In genomic region chr5:105034335-105034734, GRCh38 we compare ENCODE assay signal across 17 cellular contexts.
"Had no signal": no experiment of that assay in that cellular context is flagged by ENCODE, and none has a peak within 500 bp of the region (broad histone marks: within the 10 kb centered on the region; RNA-seq: fewer than 3 reads in every experiment).

No MANE protein-coding gene starts in this region.

- H3K36me3 Mint-ChIP-seq: memory B cell had no signal

- H3K4me3 ChIP-seq: tibial nerve, uterus had no signal

- ATAC-seq: activated T-cell treated with anti-CD3 and anti-CD28 coated beads, Interleukin-2, amount 50 U/mL, for 72 hours; left ventricle myocardium superior; naive thymus-derived CD8-positive, alpha-beta T cell; right cardiac atrium had no signal

- DNase-seq: activated CD4-positive, alpha-beta T cell treated with anti-CD3 and anti-CD28 coated beads, Interleukin-2, amount 10 ng/mL, durations not matched to agents 7 days and 5 days; activated CD8-positive, alpha-beta memory T cell treated with anti-CD3 and anti-CD28 coated beads, Interleukin-2, amount 50 U/mL, for 48 hours; activated naive CD8-positive, alpha-beta T cell treated with anti-CD3 and anti-CD28 coated beads for 36 hours; activated T-cell treated with anti-CD3 and anti-CD28 coated beads, Interleukin-2, amount 50 U/mL, for 72 hours; anterior cingulate cortex; cerebellar nuclear complex; endodermal cell; kidney glomerular epithelial cell; left ventricle myocardium superior; naive thymus-derived CD8-positive, alpha-beta T cell; right cardiac atrium; small intestine; stimulated activated CD4-positive, alpha-beta T cell treated with anti-CD3 and anti-CD28 coated beads, Interleukin-4, amount 100 ng/mL, for 24 hours; stimulated activated naive CD4-positive, alpha-beta T cell; uterus had no signal

- H3K27me3 ChIP-seq: tibial nerve, uterus had no signal

- H3K27ac ChIP-seq: tibial nerve, uterus had no signal

- H3K36me3 ChIP-seq: tibial nerve, uterus had no signal

- H3K27me3 Mint-ChIP-seq: activated CD4-positive, alpha-beta T cell treated with anti-CD3 and anti-CD28 coated beads, Interleukin-2, amount 10 ng/mL, durations not matched to agents 7 days and 5 days; activated naive CD8-positive, alpha-beta T cell treated with anti-CD3 and anti-CD28 coated beads for 36 hours; memory B cell; naive thymus-derived CD8-positive, alpha-beta T cell had no signal

- H3K9me3 ChIP-seq: tibial nerve, uterus had no signal

- H3K27ac Mint-ChIP-seq: activated CD4-positive, alpha-beta T cell treated with anti-CD3 and anti-CD28 coated beads, Interleukin-2, amount 10 ng/mL, durations not matched to agents 7 days and 5 days; activated naive CD8-positive, alpha-beta T cell treated with anti-CD3 and anti-CD28 coated beads for 36 hours; endodermal cell; memory B cell; naive thymus-derived CD8-positive, alpha-beta T cell had no signal

- H3K4me1 ChIP-seq: tibial nerve, uterus had no signal

- H3K4me1 Mint-ChIP-seq: activated CD4-positive, alpha-beta T cell treated with anti-CD3 and anti-CD28 coated beads, Interleukin-2, amount 10 ng/mL, durations not matched to agents 7 days and 5 days; activated naive CD8-positive, alpha-beta T cell treated with anti-CD3 and anti-CD28 coated beads for 36 hours; endodermal cell; memory B cell; naive thymus-derived CD8-positive, alpha-beta T cell had no signal

- H3K4me3 Mint-ChIP-seq: activated CD4-positive, alpha-beta T cell treated with anti-CD3 and anti-CD28 coated beads, Interleukin-2, amount 10 ng/mL, durations not matched to agents 7 days and 5 days; activated naive CD8-positive, alpha-beta T cell treated with anti-CD3 and anti-CD28 coated beads for 36 hours; activated T-cell treated with anti-CD3 and anti-CD28 coated beads, Interleukin-2, amount 50 U/mL, for 72 hours; endodermal cell; memory B cell; naive thymus-derived CD8-positive, alpha-beta T cell had no signal
